In the genomic region with DNA sequence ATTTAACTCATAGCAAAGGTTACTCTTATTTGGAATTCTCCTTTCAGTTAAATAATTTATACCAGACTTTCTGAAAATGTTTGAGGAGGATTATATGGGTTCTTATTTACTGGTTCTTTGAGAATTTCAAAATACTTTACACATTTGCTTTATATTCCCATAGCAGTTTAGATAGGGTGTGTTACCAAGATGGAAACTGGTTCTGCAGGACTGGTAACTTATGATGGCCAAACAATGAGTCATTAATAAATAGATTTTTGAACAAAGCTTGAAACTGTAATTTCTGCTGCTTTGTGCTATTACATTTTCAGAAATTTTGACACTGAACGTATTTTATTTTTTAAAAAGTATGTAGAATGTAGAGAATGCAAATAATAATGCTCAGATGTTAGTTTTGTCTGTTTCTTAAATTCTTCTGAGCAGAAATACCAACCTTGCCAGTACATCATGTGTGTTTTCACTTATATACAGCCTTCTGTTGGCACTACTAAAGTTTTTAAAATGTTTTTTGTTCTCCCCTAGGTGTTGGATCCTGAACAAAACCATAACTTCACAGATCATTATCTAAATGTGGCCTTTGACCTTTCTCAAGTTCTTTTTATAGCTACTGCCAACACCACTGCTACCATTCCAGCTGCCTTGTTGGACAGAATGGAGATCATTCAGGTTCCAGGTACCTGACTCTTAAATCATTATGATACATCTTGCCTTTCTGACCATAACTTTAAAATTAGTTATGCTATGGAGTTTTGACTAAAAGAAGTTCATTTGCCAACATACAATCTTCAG, we compare ENCODE assay signal across 1 cellular context.
TF ChIP-seq lines count a peak whose summit lies in the region.

No MANE protein-coding gene starts in this region.

TF ChIP-seq in HepG2, 621 proteins besides CTCF, POLR2A, EP300 and RAD21:
- TF ChIP-seq NR2F6 (IDR thresholded peaks at IDR 0.05) (0 out of 2 replicates have a peak, but pooled peaks have one; percentile 20), NR2F6 (CRISPR knock-in tag; IDR thresholded peaks at IDR 0.05) (no peak), SAP130 (CRISPR knock-in tag; IDR thresholded peaks at IDR 0.05; ENCODE audit: low read depth) (no peak), ZNF546 (CRISPR knock-in tag; conservative IDR thresholded peaks at IDR 0.05) (no peak), ZNF775 (CRISPR knock-in tag; IDR thresholded peaks at IDR 0.05; ENCODE audit: borderline replicate concordance) (no peak)
- TF ChIP-seq, protein P1, sequence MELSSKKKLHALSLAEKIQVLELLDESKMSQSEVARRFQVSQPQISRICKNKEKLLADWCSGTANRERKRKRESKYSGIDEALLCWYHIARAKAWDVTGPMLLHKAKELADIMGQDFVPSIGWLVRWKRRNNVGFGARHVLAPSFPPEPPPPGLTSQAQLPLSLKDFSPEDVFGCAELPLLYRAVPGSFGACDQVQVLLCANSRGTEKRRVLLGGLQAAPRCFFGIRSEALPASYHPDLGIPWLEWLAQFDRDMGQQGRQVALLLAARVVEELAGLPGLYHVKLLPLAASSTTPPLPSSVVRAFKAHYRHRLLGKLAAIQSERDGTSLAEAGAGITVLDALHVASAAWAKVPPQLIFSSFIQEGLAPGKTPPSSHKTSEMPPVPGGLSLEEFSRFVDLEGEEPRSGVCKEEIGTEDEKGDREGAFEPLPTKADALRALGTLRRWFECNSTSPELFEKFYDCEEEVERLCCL (CRISPR knock-in tag; IDR thresholded peaks at IDR 0.05; ENCODE audit: borderline replicate concordance) = no peak
- TF ChIP-seq, protein P2, sequence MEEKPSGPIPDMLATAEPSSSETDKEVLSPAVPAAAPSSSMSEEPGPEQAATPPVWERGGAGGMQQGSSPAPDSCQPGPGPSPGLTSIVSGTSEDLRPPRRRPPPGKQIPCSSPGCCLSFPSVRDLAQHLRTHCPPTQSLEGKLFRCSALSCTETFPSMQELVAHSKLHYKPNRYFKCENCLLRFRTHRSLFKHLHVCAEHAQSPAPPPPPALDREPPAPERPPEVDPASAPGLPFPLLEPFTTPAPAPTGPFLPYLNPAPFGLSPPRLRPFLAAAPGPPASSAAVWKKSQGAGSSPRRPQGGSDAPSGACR (CRISPR knock-in tag; IDR thresholded peaks at IDR 0.05) = no peak
- TF ChIP-seq, protein P3, sequence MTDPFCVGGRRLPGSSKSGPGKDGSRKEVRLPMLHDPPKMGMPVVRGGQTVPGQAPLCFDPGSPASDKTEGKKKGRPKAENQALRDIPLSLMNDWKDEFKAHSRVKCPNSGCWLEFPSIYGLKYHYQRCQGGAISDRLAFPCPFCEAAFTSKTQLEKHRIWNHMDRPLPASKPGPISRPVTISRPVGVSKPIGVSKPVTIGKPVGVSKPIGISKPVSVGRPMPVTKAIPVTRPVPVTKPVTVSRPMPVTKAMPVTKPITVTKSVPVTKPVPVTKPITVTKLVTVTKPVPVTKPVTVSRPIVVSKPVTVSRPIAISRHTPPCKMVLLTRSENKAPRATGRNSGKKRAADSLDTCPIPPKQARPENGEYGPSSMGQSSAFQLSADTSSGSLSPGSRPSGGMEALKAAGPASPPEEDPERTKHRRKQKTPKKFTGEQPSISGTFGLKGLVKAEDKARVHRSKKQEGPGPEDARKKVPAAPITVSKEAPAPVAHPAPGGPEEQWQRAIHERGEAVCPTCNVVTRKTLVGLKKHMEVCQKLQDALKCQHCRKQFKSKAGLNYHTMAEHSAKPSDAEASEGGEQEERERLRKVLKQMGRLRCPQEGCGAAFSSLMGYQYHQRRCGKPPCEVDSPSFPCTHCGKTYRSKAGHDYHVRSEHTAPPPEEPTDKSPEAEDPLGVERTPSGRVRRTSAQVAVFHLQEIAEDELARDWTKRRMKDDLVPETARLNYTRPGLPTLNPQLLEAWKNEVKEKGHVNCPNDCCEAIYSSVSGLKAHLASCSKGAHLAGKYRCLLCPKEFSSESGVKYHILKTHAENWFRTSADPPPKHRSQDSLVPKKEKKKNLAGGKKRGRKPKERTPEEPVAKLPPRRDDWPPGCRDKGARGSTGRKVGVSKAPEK (CRISPR knock-in tag; IDR thresholded peaks at IDR 0.05; ENCODE audit: borderline replicate concordance) = no peak
